In the genomic region with DNA sequence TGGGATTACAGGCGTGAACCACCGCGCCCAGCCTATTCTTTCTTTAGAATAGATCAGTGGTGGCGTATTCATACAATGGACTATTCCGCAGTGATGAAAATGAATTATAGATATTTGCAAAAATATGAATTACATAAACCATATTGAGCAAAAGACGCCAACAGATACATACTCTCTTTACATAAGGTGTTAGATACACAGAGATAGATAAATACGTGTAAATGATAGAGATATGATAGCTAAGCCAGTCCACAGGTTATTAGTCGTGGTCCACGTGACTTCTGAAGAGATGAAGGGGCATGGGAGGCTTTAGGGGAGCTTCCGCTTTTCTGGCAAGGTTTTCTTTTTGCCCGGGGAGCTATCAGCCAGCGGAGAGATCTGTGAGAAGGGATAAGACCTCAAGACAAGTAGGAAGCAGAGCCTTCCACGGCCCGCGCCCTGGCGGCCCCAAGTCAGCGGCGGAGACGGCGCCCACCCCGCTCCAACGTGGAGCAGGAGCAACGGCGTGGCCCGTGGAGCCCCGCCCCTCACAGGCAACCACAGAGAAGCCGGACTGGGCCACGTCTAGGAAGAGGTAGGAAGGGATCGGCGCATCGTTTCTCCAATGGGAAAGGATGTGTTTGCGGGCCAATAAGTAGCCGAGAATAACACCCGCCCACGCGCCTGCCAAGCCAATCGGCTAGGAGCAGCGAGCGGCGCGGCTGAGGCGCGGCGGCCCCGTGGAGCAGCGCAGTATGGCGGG, we compare ENCODE assay signal across 1 cellular context.
TF ChIP-seq lines count a peak whose summit lies in the region.

A gene (plus strand): TSS at position 704 of the 742 bp plus-strand sequence. CDS start 31 bp downstream, at position 735.

TF ChIP-seq in HepG2, 621 proteins besides CTCF, POLR2A, EP300 and RAD21 (continued from another document and continues in another):
- TF ChIP-seq, protein P1, sequence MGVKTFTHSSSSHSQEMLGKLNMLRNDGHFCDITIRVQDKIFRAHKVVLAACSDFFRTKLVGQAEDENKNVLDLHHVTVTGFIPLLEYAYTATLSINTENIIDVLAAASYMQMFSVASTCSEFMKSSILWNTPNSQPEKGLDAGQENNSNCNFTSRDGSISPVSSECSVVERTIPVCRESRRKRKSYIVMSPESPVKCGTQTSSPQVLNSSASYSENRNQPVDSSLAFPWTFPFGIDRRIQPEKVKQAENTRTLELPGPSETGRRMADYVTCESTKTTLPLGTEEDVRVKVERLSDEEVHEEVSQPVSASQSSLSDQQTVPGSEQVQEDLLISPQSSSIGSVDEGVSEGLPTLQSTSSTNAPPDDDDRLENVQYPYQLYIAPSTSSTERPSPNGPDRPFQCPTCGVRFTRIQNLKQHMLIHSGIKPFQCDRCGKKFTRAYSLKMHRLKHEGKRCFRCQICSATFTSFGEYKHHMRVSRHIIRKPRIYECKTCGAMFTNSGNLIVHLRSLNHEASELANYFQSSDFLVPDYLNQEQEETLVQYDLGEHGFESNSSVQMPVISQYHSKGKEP (CRISPR knock-in tag; IDR thresholded peaks at IDR 0.05) = no peak
- TF ChIP-seq DPF2 (CRISPR knock-in tag; IDR thresholded peaks at IDR 0.05; ENCODE audit: borderline replicate concordance, low read depth) (no peak), ATF7 (IDR thresholded peaks at IDR 0.05) (no peak), ATF7 (CRISPR knock-in tag; IDR thresholded peaks at IDR 0.05) (no peak), SATB2 (CRISPR knock-in tag; IDR thresholded peaks at IDR 0.05) (no peak), MEIS2 (CRISPR knock-in tag; IDR thresholded peaks at IDR 0.05) (0 out of 2 replicates have a peak, but pooled peaks have one; percentile 44), ZNF768 (CRISPR knock-in tag; IDR thresholded peaks at IDR 0.05) (peak; percentile 36; the same call in 1 of the 2 replicates), ZSCAN20 (CRISPR knock-in tag; IDR thresholded peaks at IDR 0.05; ENCODE audit: borderline replicate concordance) (no peak), HNF4A (CRISPR knock-in tag; IDR thresholded peaks at IDR 0.05) (no peak), SALL2 (CRISPR knock-in tag; IDR thresholded peaks at IDR 0.05) (no peak), GATAD2A (CRISPR knock-in tag; IDR thresholded peaks at IDR 0.05) (peak; percentile 22; the same call in 1 of the 2 replicates), KDM3A (CRISPR knock-in tag; IDR thresholded peaks at IDR 0.05; ENCODE audit: low read depth) (peak; percentile 25; the same call in 1 of the 2 replicates), ZSCAN29 (CRISPR knock-in tag; conservative IDR thresholded peaks at IDR 0.05) (no peak), ZNF766 (CRISPR knock-in tag; IDR thresholded peaks at IDR 0.05; ENCODE audit: borderline replicate concordance) (no peak), PITX1 (CRISPR knock-in tag; IDR thresholded peaks at IDR 0.05) (no peak), NKX3-1 (CRISPR knock-in tag; IDR thresholded peaks at IDR 0.05) (no peak), RXRB (CRISPR knock-in tag; IDR thresholded peaks at IDR 0.05; ENCODE audit: borderline replicate concordance) (0 out of 2 replicates have a peak, but pooled peaks have one; percentile 52), ZC3H13 (CRISPR knock-in tag; IDR thresholded peaks at IDR 0.05) (peak; percentile 45; the same call in 1 of the 2 replicates), DMAP1 (CRISPR knock-in tag; IDR thresholded peaks at IDR 0.05) (peak; percentile 99), KAT8 (CRISPR knock-in tag; IDR thresholded peaks at IDR 0.05) (peak; percentile 87), SAFB2 (CRISPR knock-in tag; IDR thresholded peaks at IDR 0.05; ENCODE audit: borderline replicate concordance, low read depth) (no peak), GPN1 (CRISPR knock-in tag; IDR thresholded peaks at IDR 0.05; ENCODE audit: borderline replicate concordance) (no peak), PHF20 (CRISPR knock-in tag; IDR thresholded peaks at IDR 0.05) (peak; percentile 84), ZNF253 (CRISPR knock-in tag; IDR thresholded peaks at IDR 0.05; ENCODE audit: borderline replicate concordance) (no peak), RXRA (CRISPR knock-in tag; IDR thresholded peaks at IDR 0.05) (peak; percentile 49; the same call in 1 of the 2 replicates), CCAR2 (optimal IDR thresholded peaks at IDR 0.05; ENCODE audit: low read depth, low read length) (no peak), ZNF629 (CRISPR knock-in tag; conservative IDR thresholded peaks at IDR 0.05) (no peak), ATAD3A (CRISPR knock-in tag; IDR thresholded peaks at IDR 0.05) (no peak), SMARCE1 (IDR thresholded peaks at IDR 0.05; ENCODE audit: borderline replicate concordance) (no peak), TCF7L2 (IDR thresholded peaks at IDR 0.05; ENCODE audit: low read depth, low read length) (no peak), IRF2 (CRISPR knock-in tag; IDR thresholded peaks at IDR 0.05) (0 out of 2 replicates have a peak, but pooled peaks have one; percentile 59), ZNF33B (CRISPR knock-in tag; IDR thresholded peaks at IDR 0.05) (no peak), ZNF335 (CRISPR knock-in tag; IDR thresholded peaks at IDR 0.05) (peak; percentile 63), SP5 (CRISPR knock-in tag; IDR thresholded peaks at IDR 0.05; ENCODE audit: borderline replicate concordance, low read depth) (peak; percentile 38; the same call in 1 of the 2 replicates), ZNF720 (CRISPR knock-in tag; IDR thresholded peaks at IDR 0.05) (no peak), ZFP36L2 (CRISPR knock-in tag; IDR thresholded peaks at IDR 0.05) (no peak), RARA (CRISPR knock-in tag; IDR thresholded peaks at IDR 0.05) (0 out of 2 replicates have a peak, but pooled peaks have one; percentile 16), SRSF1 (optimal IDR thresholded peaks at IDR 0.05; ENCODE audit: low read depth, low read length) (no peak)
- TF ChIP-seq, protein P2, sequence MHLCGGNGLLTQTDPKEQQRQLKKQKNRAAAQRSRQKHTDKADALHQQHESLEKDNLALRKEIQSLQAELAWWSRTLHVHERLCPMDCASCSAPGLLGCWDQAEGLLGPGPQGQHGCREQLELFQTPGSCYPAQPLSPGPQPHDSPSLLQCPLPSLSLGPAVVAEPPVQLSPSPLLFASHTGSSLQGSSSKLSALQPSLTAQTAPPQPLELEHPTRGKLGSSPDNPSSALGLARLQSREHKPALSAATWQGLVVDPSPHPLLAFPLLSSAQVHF (CRISPR knock-in tag; IDR thresholded peaks at IDR 0.05) = no peak
- TF ChIP-seq, protein P3, sequence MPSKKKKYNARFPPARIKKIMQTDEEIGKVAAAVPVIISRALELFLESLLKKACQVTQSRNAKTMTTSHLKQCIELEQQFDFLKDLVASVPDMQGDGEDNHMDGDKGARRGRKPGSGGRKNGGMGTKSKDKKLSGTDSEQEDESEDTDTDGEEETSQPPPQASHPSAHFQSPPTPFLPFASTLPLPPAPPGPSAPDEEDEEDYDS (CRISPR knock-in tag; IDR thresholded peaks at IDR 0.05) = peak; percentile 84
- TF ChIP-seq, protein P4, sequence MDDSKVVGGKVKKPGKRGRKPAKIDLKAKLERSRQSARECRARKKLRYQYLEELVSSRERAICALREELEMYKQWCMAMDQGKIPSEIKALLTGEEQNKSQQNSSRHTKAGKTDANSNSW (CRISPR knock-in tag; IDR thresholded peaks at IDR 0.05; ENCODE audit: borderline replicate concordance) = no peak
- TF ChIP-seq, protein P5, sequence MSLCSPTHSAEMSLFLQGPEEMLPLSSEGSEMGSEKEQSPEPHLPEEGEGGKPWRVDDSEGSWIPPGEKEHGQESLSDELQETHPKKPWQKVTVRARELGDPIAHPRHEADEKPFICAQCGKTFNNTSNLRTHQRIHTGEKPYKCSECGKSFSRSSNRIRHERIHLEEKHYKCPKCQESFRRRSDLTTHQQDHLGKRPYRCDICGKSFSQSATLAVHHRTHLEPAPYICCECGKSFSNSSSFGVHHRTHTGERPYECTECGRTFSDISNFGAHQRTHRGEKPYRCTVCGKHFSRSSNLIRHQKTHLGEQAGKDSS (CRISPR knock-in tag; IDR thresholded peaks at IDR 0.05; ENCODE audit: borderline replicate concordance, low read depth) = no peak
- TF ChIP-seq, protein P6, sequence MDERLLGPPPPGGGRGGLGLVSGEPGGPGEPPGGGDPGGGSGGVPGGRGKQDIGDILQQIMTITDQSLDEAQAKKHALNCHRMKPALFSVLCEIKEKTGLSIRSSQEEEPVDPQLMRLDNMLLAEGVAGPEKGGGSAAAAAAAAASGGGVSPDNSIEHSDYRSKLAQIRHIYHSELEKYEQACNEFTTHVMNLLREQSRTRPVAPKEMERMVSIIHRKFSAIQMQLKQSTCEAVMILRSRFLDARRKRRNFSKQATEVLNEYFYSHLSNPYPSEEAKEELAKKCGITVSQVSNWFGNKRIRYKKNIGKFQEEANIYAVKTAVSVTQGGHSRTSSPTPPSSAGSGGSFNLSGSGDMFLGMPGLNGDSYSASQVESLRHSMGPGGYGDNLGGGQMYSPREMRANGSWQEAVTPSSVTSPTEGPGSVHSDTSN (CRISPR knock-in tag; IDR thresholded peaks at IDR 0.05) = peak; percentile 21; the same call in 1 of the 2 replicates
- TF ChIP-seq, protein P7, sequence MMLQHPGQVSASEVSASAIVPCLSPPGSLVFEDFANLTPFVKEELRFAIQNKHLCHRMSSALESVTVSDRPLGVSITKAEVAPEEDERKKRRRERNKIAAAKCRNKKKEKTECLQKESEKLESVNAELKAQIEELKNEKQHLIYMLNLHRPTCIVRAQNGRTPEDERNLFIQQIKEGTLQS (CRISPR knock-in tag; IDR thresholded peaks at IDR 0.05) = peak; percentile 38; the same call in 1 of the 2 replicates
- TF ChIP-seq, protein P8, sequence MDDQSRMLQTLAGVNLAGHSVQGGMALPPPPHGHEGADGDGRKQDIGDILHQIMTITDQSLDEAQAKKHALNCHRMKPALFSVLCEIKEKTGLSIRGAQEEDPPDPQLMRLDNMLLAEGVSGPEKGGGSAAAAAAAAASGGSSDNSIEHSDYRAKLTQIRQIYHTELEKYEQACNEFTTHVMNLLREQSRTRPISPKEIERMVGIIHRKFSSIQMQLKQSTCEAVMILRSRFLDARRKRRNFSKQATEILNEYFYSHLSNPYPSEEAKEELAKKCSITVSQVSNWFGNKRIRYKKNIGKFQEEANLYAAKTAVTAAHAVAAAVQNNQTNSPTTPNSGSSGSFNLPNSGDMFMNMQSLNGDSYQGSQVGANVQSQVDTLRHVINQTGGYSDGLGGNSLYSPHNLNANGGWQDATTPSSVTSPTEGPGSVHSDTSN (CRISPR knock-in tag; IDR thresholded peaks at IDR 0.05; ENCODE audit: borderline replicate concordance) = no peak
- TF ChIP-seq, protein P9, sequence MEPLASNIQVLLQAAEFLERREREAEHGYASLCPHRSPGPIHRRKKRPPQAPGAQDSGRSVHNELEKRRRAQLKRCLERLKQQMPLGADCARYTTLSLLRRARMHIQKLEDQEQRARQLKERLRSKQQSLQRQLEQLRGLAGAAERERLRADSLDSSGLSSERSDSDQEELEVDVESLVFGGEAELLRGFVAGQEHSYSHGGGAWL (CRISPR knock-in tag; IDR thresholded peaks at IDR 0.05) = peak; percentile 86
- TF ChIP-seq, protein P10, sequence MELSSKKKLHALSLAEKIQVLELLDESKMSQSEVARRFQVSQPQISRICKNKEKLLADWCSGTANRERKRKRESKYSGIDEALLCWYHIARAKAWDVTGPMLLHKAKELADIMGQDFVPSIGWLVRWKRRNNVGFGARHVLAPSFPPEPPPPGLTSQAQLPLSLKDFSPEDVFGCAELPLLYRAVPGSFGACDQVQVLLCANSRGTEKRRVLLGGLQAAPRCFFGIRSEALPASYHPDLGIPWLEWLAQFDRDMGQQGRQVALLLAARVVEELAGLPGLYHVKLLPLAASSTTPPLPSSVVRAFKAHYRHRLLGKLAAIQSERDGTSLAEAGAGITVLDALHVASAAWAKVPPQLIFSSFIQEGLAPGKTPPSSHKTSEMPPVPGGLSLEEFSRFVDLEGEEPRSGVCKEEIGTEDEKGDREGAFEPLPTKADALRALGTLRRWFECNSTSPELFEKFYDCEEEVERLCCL (CRISPR knock-in tag; IDR thresholded peaks at IDR 0.05; ENCODE audit: borderline replicate concordance) = no peak
- TF ChIP-seq, protein P11, sequence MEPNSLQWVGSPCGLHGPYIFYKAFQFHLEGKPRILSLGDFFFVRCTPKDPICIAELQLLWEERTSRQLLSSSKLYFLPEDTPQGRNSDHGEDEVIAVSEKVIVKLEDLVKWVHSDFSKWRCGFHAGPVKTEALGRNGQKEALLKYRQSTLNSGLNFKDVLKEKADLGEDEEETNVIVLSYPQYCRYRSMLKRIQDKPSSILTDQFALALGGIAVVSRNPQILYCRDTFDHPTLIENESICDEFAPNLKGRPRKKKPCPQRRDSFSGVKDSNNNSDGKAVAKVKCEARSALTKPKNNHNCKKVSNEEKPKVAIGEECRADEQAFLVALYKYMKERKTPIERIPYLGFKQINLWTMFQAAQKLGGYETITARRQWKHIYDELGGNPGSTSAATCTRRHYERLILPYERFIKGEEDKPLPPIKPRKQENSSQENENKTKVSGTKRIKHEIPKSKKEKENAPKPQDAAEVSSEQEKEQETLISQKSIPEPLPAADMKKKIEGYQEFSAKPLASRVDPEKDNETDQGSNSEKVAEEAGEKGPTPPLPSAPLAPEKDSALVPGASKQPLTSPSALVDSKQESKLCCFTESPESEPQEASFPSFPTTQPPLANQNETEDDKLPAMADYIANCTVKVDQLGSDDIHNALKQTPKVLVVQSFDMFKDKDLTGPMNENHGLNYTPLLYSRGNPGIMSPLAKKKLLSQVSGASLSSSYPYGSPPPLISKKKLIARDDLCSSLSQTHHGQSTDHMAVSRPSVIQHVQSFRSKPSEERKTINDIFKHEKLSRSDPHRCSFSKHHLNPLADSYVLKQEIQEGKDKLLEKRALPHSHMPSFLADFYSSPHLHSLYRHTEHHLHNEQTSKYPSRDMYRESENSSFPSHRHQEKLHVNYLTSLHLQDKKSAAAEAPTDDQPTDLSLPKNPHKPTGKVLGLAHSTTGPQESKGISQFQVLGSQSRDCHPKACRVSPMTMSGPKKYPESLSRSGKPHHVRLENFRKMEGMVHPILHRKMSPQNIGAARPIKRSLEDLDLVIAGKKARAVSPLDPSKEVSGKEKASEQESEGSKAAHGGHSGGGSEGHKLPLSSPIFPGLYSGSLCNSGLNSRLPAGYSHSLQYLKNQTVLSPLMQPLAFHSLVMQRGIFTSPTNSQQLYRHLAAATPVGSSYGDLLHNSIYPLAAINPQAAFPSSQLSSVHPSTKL (CRISPR knock-in tag; IDR thresholded peaks at IDR 0.05) = 0 out of 2 replicates have a peak, but pooled peaks have one; percentile 22
- TF ChIP-seq, protein P12, sequence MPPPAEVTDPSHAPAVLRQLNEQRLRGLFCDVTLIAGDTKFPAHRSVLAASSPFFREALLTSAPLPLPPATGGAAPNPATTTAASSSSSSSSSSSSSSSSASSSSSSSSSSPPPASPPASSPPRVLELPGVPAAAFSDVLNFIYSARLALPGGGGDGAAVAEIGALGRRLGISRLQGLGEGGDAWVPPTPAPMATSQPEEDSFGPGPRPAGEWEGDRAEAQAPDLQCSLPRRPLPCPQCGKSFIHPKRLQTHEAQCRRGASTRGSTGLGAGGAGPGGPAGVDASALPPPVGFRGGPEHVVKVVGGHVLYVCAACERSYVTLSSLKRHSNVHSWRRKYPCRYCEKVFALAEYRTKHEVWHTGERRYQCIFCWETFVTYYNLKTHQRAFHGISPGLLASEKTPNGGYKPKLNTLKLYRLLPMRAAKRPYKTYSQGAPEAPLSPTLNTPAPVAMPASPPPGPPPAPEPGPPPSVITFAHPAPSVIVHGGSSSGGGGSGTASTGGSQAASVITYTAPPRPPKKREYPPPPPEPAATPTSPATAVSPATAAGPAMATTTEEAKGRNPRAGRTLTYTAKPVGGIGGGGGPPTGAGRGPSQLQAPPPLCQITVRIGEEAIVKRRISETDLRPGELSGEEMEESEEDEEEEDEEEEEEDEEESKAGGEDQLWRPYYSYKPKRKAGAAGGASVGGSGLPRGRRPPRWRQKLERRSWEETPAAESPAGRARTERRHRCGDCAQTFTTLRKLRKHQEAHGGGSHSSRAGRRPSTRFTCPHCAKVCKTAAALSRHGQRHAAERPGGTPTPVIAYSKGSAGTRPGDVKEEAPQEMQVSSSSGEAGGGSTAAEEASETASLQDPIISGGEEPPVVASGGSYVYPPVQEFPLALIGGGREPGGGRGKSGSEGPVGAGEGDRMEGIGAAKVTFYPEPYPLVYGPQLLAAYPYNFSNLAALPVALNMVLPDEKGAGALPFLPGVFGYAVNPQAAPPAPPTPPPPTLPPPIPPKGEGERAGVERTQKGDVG (CRISPR knock-in tag; IDR thresholded peaks at IDR 0.05; ENCODE audit: borderline replicate concordance) = no peak
